Comparison of ENCODE assay signal across 9 cellular contexts in genomic region chr6:18823782-18824386, GRCh38.
DNase-seq lines count a peak whose midpoint lies in the region; ATAC-seq, FAIRE-seq and TF ChIP-seq lines count a peak whose summit lies in the region.
"Had no signal": no experiment of that assay in that cellular context is flagged by ENCODE, and none has a peak within 500 bp of the region (broad histone marks: within the 10 kb centered on the region; RNA-seq: fewer than 3 reads in every experiment).

No MANE protein-coding gene starts in this region.

- H3K36me3 ChIP-seq in SJCRH30, result no peaks in the 10 kb centered on the region

- no peak for TF ChIP-seq POLR2A in GM12892 (IDR thresholded peaks at IDR 0.05; ENCODE audit: low read depth, low read length)

- DNase-seq in AG09309 (ENCODE audit: low read depth) (no peak), GM13976 (ENCODE audit: low spot score) (no peak), SJCRH30 (peak; percentile 36 to 62), fibroblast of peridontal ligament (ENCODE audit: extremely low read depth) (peak; percentile 8), dorsolateral prefrontal cortex (no peak), GM12892 (ENCODE audit: insufficient read length) (no peak)
- peak; percentile 66 for DNase-seq in stimulated activated naive CD8-positive, alpha-beta T cell treated with anti-CD3 and anti-CD28 coated beads, Interleukin-15, Interleukin-2, amounts not matched to agents 100 U/mL and 50 U/mL, for 24 hours

- in situ Hi-C loops in GM13976 (cut with MboI; ENCODE audit: low sequenced_read_pairs, unreplicated experiment), result no loop called here

- H3K27ac ChIP-seq in SJCRH30 (no peak overlapping the region), dorsolateral prefrontal cortex (no peak overlapping the region)

- peak; percentile 31 for TF ChIP-seq CTCF in AG09309 (IDR thresholded peaks at IDR 0.05; ENCODE audit: control insufficient read depth, insufficient read depth, low read depth, low read length, missing control alignments)
- TF ChIP-seq CTCF in GM13976 (IDR thresholded peaks at IDR 0.05; ENCODE audit: borderline replicate concordance, control extremely low read depth, extremely low read depth, insufficient read depth, missing control alignments), result peak; percentile 22
- TF ChIP-seq CTCF in dorsolateral prefrontal cortex (IDR thresholded peaks at IDR 0.05 in 54 of 56, conservative IDR thresholded peaks at IDR 0.05 in 2 of 56; ENCODE audit: low read depth in 1 of 56, partially characterized antibody in 56 of 56), result peak in 18 of 56 donors; percentile 9 to 36 (median 18)

- H3K4me3 ChIP-seq in AG09309 (ENCODE audit: control insufficient read depth, low read depth, low read length) (no peak overlapping the region), SJCRH30 (no peak overlapping the region), dorsolateral prefrontal cortex (no peak overlapping the region)

- ATAC-seq in stimulated activated naive CD8-positive, alpha-beta T cell treated with anti-CD3 and anti-CD28 coated beads, Interleukin-15, Interleukin-2, amounts not matched to agents 100 U/mL and 50 U/mL, for 24 hours, result no peak
- no peak for ATAC-seq in GM19351 (IDR thresholded peaks at IDR 0.05; ENCODE audit: unreplicated experiment)
- ATAC-seq: left colon had no signal

- 0 out of 2 replicates have a peak, but pooled peaks cover 3% of the 10 kb centered on the region for H3K9me3 ChIP-seq in SJCRH30 (replicated peaks)

- no peaks in the 10 kb centered on the region for H3K4me1 ChIP-seq in SJCRH30

- H3K27me3 ChIP-seq in SJCRH30, result no peaks in the 10 kb centered on the region
- no peaks in the 10 kb centered on the region for H3K27me3 ChIP-seq in dorsolateral prefrontal cortex

- intact Hi-C loops in dorsolateral prefrontal cortex (cut with DNase I), result no loop called here

- FAIRE-seq in GM12892 (lab: Jason Lieb, UNC), result no peak

Comparison
In these comparisons a context has a peak if more than half of its experiments do, and no peak if none do; other contexts are left out.
1. DNase-seq: peak in SJCRH30 (2 of 2), fibroblast of peridontal ligament (single experiment) and stimulated activated naive CD8-positive, alpha-beta T cell treated with anti-CD3 and anti-CD28 coated beads, Interleukin-15, Interleukin-2, amounts not matched to agents 100 U/mL and 50 U/mL, for 24 hours (single experiment); none in AG09309 (single experiment), GM13976 (single experiment), dorsolateral prefrontal cortex (0 of 10) and GM12892 (single experiment).